ENCODE assay signal across 27 cellular contexts in the genomic region with DNA sequence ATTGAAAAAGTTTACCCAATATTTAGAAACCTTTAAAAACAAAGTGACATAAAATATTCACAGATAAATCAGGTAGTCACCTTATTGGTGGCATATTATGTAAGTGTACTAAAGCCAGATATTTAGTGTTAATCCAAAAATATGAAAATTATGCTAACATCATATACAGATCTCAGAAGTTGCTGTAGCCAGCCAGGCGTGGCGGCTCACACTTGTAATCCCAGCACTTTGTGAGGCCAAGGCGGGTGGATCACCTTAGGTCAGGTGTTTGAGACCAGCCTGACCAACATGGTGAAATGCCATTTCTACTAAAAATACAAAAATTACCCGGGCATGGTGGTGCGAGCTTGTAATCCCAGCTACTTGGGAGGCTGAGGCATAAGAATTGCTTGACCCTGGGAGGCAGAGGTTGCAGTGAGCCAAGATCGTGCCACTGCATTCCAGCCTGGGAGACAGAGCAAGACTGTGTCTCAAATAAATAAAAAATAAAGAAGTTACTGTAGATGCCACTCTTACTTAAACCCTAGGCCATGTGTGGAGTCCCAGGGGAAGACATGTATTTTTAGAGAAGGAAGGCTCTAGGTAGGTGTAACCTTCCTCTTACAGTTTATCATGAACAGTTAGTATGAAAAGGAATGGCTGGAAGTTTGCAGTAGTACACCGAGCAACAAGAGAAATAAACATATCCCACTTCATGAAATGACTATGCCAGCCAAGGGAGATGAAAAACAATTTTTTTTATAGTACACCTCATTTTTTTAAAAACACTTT. TPM values are rescaled to one million over a fixed set of nuclear protein-coding genes. Genes with fewer than 3 reads are reported as not detected.
DNase-seq lines count a peak whose midpoint lies in the region; ATAC-seq and TF ChIP-seq lines count a peak whose summit lies in the region.
"Had no signal": no experiment of that assay in that cellular context is flagged by ENCODE, and none has a peak within 500 bp of the region (broad histone marks: within the 10 kb centered on the region; RNA-seq: fewer than 3 reads in every experiment).

No MANE protein-coding gene starts in this region.

- no peaks in the 10 kb centered on the region for H3K9me3 ChIP-seq in cardiac muscle cell (ENCODE audit: low read depth)
- no peaks in the 10 kb centered on the region for H3K9me3 ChIP-seq in H9 (ENCODE audit: control insufficient read depth, low read depth, low read length)
- no peaks in the 10 kb centered on the region for H3K9me3 ChIP-seq in BE2C
- H3K9me3 ChIP-seq: esophagus squamous epithelium, gastrocnemius medialis, SJCRH30, upper lobe of left lung had no signal

- no CpG with 5 or more reads among the region's 7 CpGs for WGBS in H9 (ENCODE audit: extremely low coverage, insufficient read length, low lambda C conversion rate)

- H3K36me3 Mint-ChIP-seq in H9 (ENCODE audit: insufficient read depth in 1 of 3, low read depth in 3 of 3) (peaks cover 4 to 17% (median 16%) of the 10 kb centered on the region in 3 experiments; a peak in 5 of 7 replicates), chondrocyte (ENCODE audit: low read depth) (peaks cover 1% of the 10 kb centered on the region)
- H3K36me3 Mint-ChIP-seq in stimulated activated memory B cell treated with anti-CD40 and anti-IgM and Interleukin-4, amounts not matched to agents 10 μg/mL and 1 μg/mL and 100 μg/mL, for 72 hours: peaks cover 7% of the 10 kb centered on the region

- peaks cover 40% of the 10 kb centered on the region for H3K4me1 ChIP-seq in cardiac muscle cell (ENCODE audit: low read depth)
- no peaks in the 10 kb centered on the region; the same call in none of the 2 replicates for H3K4me1 ChIP-seq in H9 (ENCODE audit: insufficient read depth, low read length)
- H3K4me1 ChIP-seq in BE2C: peaks cover 4% of the 10 kb centered on the region

- no peak overlapping the region for H3K4me3 ChIP-seq in cardiac muscle cell
- H3K4me3 ChIP-seq in BE2C (ENCODE audit: low read depth, low read length): no peak overlapping the region
- H3K4me3 ChIP-seq: A549, esophagus squamous epithelium, gastrocnemius medialis, GM23248, PC-9, SJCRH30, upper lobe of left lung had no signal

- no peak overlapping the region for H2BK120ac ChIP-seq in H9 (ENCODE audit: low read depth, low read length, poor library complexity, severe bottlenecking)

- no peak overlapping the region for H4K5ac ChIP-seq in H9 (ENCODE audit: insufficient read length, low read depth, low read length)

- no peak overlapping the region for H4K91ac ChIP-seq in H9 (ENCODE audit: insufficient read length, low read depth, low read length)

- no peak overlapping the region for H2BK20ac ChIP-seq in H9 (ENCODE audit: low read depth, low read length, poor library complexity, severe bottlenecking)

- no peak overlapping the region for H3K4ac ChIP-seq in H9 (ENCODE audit: low read depth, low read length)

- H3K27ac Mint-ChIP-seq in H9 (peak overlapping the region in 2 of 3 experiments; percentile 42 to 87; a peak in 2 of 7 replicates), chondrocyte (ENCODE audit: unreplicated experiment) (peak overlapping the region; percentile 59)
- peak overlapping the region; percentile 57 for H3K27ac Mint-ChIP-seq in stimulated activated memory B cell treated with anti-CD40 and anti-IgM and Interleukin-4, amounts not matched to agents 10 μg/mL and 1 μg/mL and 100 μg/mL, for 72 hours

- H3K27me3 Mint-ChIP-seq in H9 (ENCODE audit: low read depth) (no peaks in the 10 kb centered on the region), chondrocyte (ENCODE audit: low read depth) (no peaks in the 10 kb centered on the region)
- H3K27me3 Mint-ChIP-seq in stimulated activated memory B cell treated with anti-CD40 and anti-IgM and Interleukin-4, amounts not matched to agents 10 μg/mL and 1 μg/mL and 100 μg/mL, for 72 hours: no peaks in the 10 kb centered on the region

- H3K23me2 ChIP-seq in H9 (ENCODE audit: insufficient read length, low read depth, low read length, poor library complexity, severe bottlenecking): peaks cover 6% of the 10 kb centered on the region

- no peak for TF ChIP-seq CTCF in cardiac muscle cell (IDR thresholded peaks at IDR 0.05; ENCODE audit: low read depth, low read length)
- TF ChIP-seq CTCF in H9 (conservative IDR thresholded peaks at IDR 0.05): no peak
- no peak for TF ChIP-seq CTCF in chondrocyte (IDR thresholded peaks at IDR 0.05)
- TF ChIP-seq CTCF in BE2C (IDR thresholded peaks at IDR 0.05; ENCODE audit: low read depth, low read length): no peak

- intact Hi-C loops in Right ventricle myocardium inferior (cut with DNase I): no loop called here

- peaks cover 0 to 6% of the 10 kb centered on the region in 2 experiments; a peak in 3 of 5 replicates for H3K9me3 Mint-ChIP-seq in H9
- H3K9me3 Mint-ChIP-seq in chondrocyte (ENCODE audit: low read depth): peaks cover 5% of the 10 kb centered on the region
- peaks cover 2% of the 10 kb centered on the region for H3K9me3 Mint-ChIP-seq in stimulated activated memory B cell treated with anti-CD40 and anti-IgM and Interleukin-4, amounts not matched to agents 10 μg/mL and 1 μg/mL and 100 μg/mL, for 72 hours

- no peak overlapping the region for H2BK12ac ChIP-seq in H9 (ENCODE audit: insufficient read length, low read depth, low read length)

- no peaks in the 10 kb centered on the region for H3K79me1 ChIP-seq in H9 (ENCODE audit: insufficient read depth, low read depth, low read length, poor library complexity, severe bottlenecking)

- no peak overlapping the region for H2AK5ac ChIP-seq in H9 (ENCODE audit: insufficient read length, low read length)

- H2BK5ac ChIP-seq in H9 (ENCODE audit: insufficient read length, low read length): no peak overlapping the region

- no peak overlapping the region for H3T11ph ChIP-seq in H9 (ENCODE audit: low read length)

- H4K20me1 ChIP-seq in H9 (ENCODE audit: control insufficient read depth, insufficient read depth, insufficient read length): peaks cover 2% of the 10 kb centered on the region

- H3K56ac ChIP-seq in H9 (ENCODE audit: insufficient read length, low read depth, low read length): no peak overlapping the region

- ATAC-seq in Right ventricle myocardium inferior: no peak
- ATAC-seq in stimulated activated memory B cell treated with anti-CD40 and anti-IgM and Interleukin-4, amounts not matched to agents 10 μg/mL and 1 μg/mL and 100 μg/mL, for 72 hours: peak; percentile 57
- ATAC-seq: A549, gastrocnemius medialis, sciatic nerve had no signal

- H3K4me3 Mint-ChIP-seq in H9 (0 out of 5 replicates have a peak overlapping the region, but pooled peaks of 1 of the 2 experiments have one; percentile 50), chondrocyte (ENCODE audit: unreplicated experiment) (no peak overlapping the region)
- H3K4me3 Mint-ChIP-seq in stimulated activated memory B cell treated with anti-CD40 and anti-IgM and Interleukin-4, amounts not matched to agents 10 μg/mL and 1 μg/mL and 100 μg/mL, for 72 hours: no peak overlapping the region
- H3K4me3 Mint-ChIP-seq: neural crest cell had no signal

- H4K8ac ChIP-seq in H9 (replicated peaks; ENCODE audit: insufficient read length, low read depth, low read length): no peak overlapping the region

- no peak overlapping the region for H3K14ac ChIP-seq in H9 (ENCODE audit: insufficient read depth, low read length)

- H3K4me2 ChIP-seq in H9 (ENCODE audit: insufficient read depth, insufficient read length, low read length): no peak overlapping the region
- H3K4me2 ChIP-seq: PC-9 had no signal

- H2BK15ac ChIP-seq in H9 (ENCODE audit: low read depth, low read length): no peak overlapping the region

- H3K36me3 ChIP-seq in cardiac muscle cell (no peaks in the 10 kb centered on the region), BE2C (no peaks in the 10 kb centered on the region)
- H3K36me3 ChIP-seq: esophagus squamous epithelium, gastrocnemius medialis, upper lobe of left lung had no signal

- H2AFZ ChIP-seq in H9 (ENCODE audit: low read length): no peak overlapping the region
- H2AFZ ChIP-seq: GM23248, PC-9 had no signal

- peak overlapping the region; percentile 26 for H3K27ac ChIP-seq in cardiac muscle cell
- no peak overlapping the region for H3K27ac ChIP-seq in H9 (ENCODE audit: insufficient read length, low read depth, low read length)
- H3K27ac ChIP-seq: GM23248, SJCRH30, upper lobe of left lung had no signal

- peaks cover 76% of the 10 kb centered on the region for H3K79me2 ChIP-seq in H9 (ENCODE audit: insufficient read depth, low read length)

- H3K18ac ChIP-seq in H9 (ENCODE audit: insufficient read length, low read depth, low read length): no peak overlapping the region

- H3K27me3 ChIP-seq in cardiac muscle cell (no peaks in the 10 kb centered on the region), H9 (ENCODE audit: insufficient read depth, low read length) (no peaks in the 10 kb centered on the region), BE2C (no peaks in the 10 kb centered on the region)
- H3K27me3 ChIP-seq: esophagus squamous epithelium, gastrocnemius medialis, SJCRH30, upper lobe of left lung had no signal

- H3K23ac ChIP-seq in H9 (ENCODE audit: insufficient read length, low read depth, low read length): no peak overlapping the region

- DNase-seq in cardiac muscle cell (ENCODE audit: low read depth in 1 of 2, low spot score in 1 of 2) (no peak), Right ventricle myocardium inferior (ENCODE audit: missing footprints) (no peak), H9 (no peak), chondrocyte (ENCODE audit: low spot score) (no peak), GDM1 (lab: John Stamatoyannopoulos, UW) (no peak), HPDE6-E6E7 (ENCODE audit: extremely low spot score) (no peak), BE2C (no peak)
- DNase-seq: activated CD8-positive, alpha-beta memory T cell treated with anti-CD3 and anti-CD28 coated beads for 24 hours; activated gamma-delta T cell; activated T-cell treated with anti-CD3 and anti-CD28 coated beads, Interleukin-2, amount 50 U/mL, for 1 hour; amniotic stem cell; esophagus squamous epithelium; gastrocnemius medialis; GM23248; hypothalamus; NCI-H1436 treated with DMSO at 0.1 percent for 48 hours; NCI-H524; PC-9; posterior cingulate gyrus; SJCRH30; stimulated activated CD4-positive, alpha-beta T cell treated with anti-CD3 and anti-CD28 coated beads, Interleukin-15, amount 100 ng/mL, for 24 hours; T-helper 1 cell; upper lobe of left lung had no signal

- H3K4me1 Mint-ChIP-seq in H9 (peaks cover 44 to 57% of the 10 kb centered on the region in 2 experiments), chondrocyte (ENCODE audit: low read depth) (peaks cover 76% of the 10 kb centered on the region)
- peaks cover 62% of the 10 kb centered on the region for H3K4me1 Mint-ChIP-seq in stimulated activated memory B cell treated with anti-CD40 and anti-IgM and Interleukin-4, amounts not matched to agents 10 μg/mL and 1 μg/mL and 100 μg/mL, for 72 hours

- H3K9ac ChIP-seq in H9 (ENCODE audit: extremely low read depth, insufficient read length, low read length): no peak overlapping the region
- H3K9ac ChIP-seq: GM23248 had no signal

RNA-seq across cellular contexts. Expression of gene SETD5, which starts 9.6 kb away (rescaled TPM):
- total RNA-seq in cardiac muscle cell (107 and 275 TPM in 2 replicates), Right ventricle myocardium inferior (51.6 TPM), H9 (2021) (185 and 207 TPM in 2 replicates), chondrocyte (122 to 145 TPM (median 123 TPM) in 3 replicates)
- polyA plus RNA-seq in cardiac muscle cell: 176 and 306 TPM in 2 replicates
- 53.7 TPM for polyA plus RNA-seq in BE2C (2012; ENCODE audit: insufficient read depth, insufficient read length, low read depth)

RNA-seq across cellular contexts. Expression of gene THUMPD3, which starts 44.2 kb away (rescaled TPM):
- total RNA-seq in cardiac muscle cell (24.5 and 43.5 TPM in 2 replicates), Right ventricle myocardium inferior (48.3 TPM), H9 (2021) (57.0 and 58.4 TPM in 2 replicates), chondrocyte (41.7 to 49.8 TPM (median 43.9 TPM) in 3 replicates)
- 33.6 and 37.7 TPM in 2 replicates for polyA plus RNA-seq in cardiac muscle cell
- 53.9 TPM for polyA plus RNA-seq in BE2C (2012; ENCODE audit: insufficient read depth, insufficient read length, low read depth)
